ENCODE assay signal across 28 cellular contexts in genomic region chr9:116342941-116343340, GRCh38.
"Had no signal": no experiment of that assay in that cellular context is flagged by ENCODE, and none has a peak within 500 bp of the region (broad histone marks: within the 10 kb centered on the region; RNA-seq: fewer than 3 reads in every experiment).

No MANE protein-coding gene starts in this region.

- H3K4me1 ChIP-seq: breast epithelium, right lobe of liver, uterus had no signal

- H3K27me3 ChIP-seq: breast epithelium, hepatocyte, neutrophil, ovary, right lobe of liver, uterus had no signal

- H3K36me3 ChIP-seq: breast epithelium, neutrophil, ovary, right lobe of liver, uterus, WERI-Rb-1 had no signal

- H3K4me3 ChIP-seq: breast epithelium, hepatocyte, ovary, right lobe of liver, skin epidermis, thoracic aorta, uterus had no signal

- DNase-seq: activated CD4-positive, alpha-beta memory T cell treated with anti-CD3 and anti-CD28 coated beads for 36 hours; activated CD4-positive, alpha-beta T cell treated with anti-CD3 and anti-CD28 coated beads, Interleukin-2, amount 10 ng/mL, durations not matched to agents 24 days and 14 days; activated CD8-positive, alpha-beta memory T cell treated with anti-CD3 and anti-CD28 coated beads, Interleukin-2, amount 50 U/mL, for 4 hours; activated gamma-delta T cell treated with Interleukin-2 at 50 U/mL for 16 hours; activated T-cell treated with anti-CD3 and anti-CD28 coated beads, Interleukin-2, amount 50 U/mL, for 24 hours; endodermal cell; foreskin melanocyte; glutamatergic neuron; islet precursor cell; left cardiac atrium; left ventricle myocardium superior; mammary epithelial cell; ovary; right lobe of liver; stimulated activated CD4-positive, alpha-beta T cell treated with anti-CD3 and anti-CD28 coated beads, Interleukin-12 subunit alpha, Interleukin-12 subunit beta, amount 100 ng/mL, for 4 hours; stimulated activated CD4-positive, alpha-beta T cell treated with anti-CD3 and anti-CD28 coated beads, Interleukin-4, amount 100 ng/mL, for 1 hour; stimulated activated naive CD8-positive, alpha-beta T cell treated with anti-CD3 and anti-CD28 coated beads, Interleukin-15, Interleukin-2, amounts not matched to agents 100 U/mL and 50 U/mL, for 24 hours; SW 1271; T-helper 9 cell; uterus; WERI-Rb-1 had no signal

- H3K9me3 ChIP-seq: breast epithelium, neutrophil, ovary, right lobe of liver, thoracic aorta, uterus had no signal

- H3K27ac ChIP-seq: breast epithelium, hepatocyte, neutrophil, ovary, right lobe of liver, skin epidermis, thoracic aorta, uterus, WERI-Rb-1 had no signal

- ATAC-seq: activated CD4-positive, CD25-positive, alpha-beta regulatory T cell treated with anti-CD3 and anti-CD28 coated beads, Interleukin-2, amount 50 U/mL, for 24 hours; activated naive CD4-positive, alpha-beta T cell treated with anti-CD3 and anti-CD28 coated beads, Interleukin-2, amount 50 U/mL, for 72 hours; left cardiac atrium; left ventricle myocardium superior; right lobe of liver; stimulated activated naive CD8-positive, alpha-beta T cell treated with anti-CD3 and anti-CD28 coated beads, Interleukin-15, Interleukin-2, amounts not matched to agents 100 U/mL and 50 U/mL, for 24 hours had no signal
